ENCODE assay signal across 10 cellular contexts in the genomic region with DNA sequence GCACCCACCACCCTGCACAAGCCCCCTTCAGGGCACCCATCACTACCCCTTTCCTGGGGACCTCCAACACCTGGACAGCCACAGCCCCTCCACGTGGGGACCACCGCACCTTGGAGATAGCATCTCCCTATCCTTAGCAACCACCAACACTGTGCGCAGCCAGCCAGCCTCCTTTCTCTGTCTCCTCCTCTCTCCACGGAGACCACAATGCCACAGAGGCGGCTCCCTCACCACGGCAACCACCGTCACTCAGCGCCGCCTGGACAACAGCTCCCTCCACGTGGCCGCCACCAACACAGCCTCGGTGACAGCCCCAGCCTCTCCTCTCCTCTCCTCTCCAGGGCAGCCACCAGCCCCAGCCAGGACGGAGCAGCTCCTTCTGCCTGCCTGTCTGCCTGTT. TPM values are rescaled to one million over a fixed set of nuclear protein-coding genes. Genes with fewer than 3 reads are reported as not detected.
DNase-seq lines count a peak whose midpoint lies in the region; ATAC-seq, FAIRE-seq and TF ChIP-seq lines count a peak whose summit lies in the region.
"Had no signal": no experiment of that assay in that cellular context is flagged by ENCODE, and none has a peak within 500 bp of the region (broad histone marks: within the 10 kb centered on the region; RNA-seq: fewer than 3 reads in every experiment).

No MANE protein-coding gene starts in this region.

- peaks cover 41% of the 10 kb centered on the region for H3K4me1 Mint-ChIP-seq in activated CD4-positive, alpha-beta T cell treated with anti-CD3 and anti-CD28 coated beads, Interleukin-2, amount 10 ng/mL, durations not matched to agents 7 days and 5 days
- H3K4me1 Mint-ChIP-seq in glutamatergic neuron (ENCODE audit: low read depth, unreplicated experiment): peaks cover 45% of the 10 kb centered on the region
- peaks cover 45% of the 10 kb centered on the region for H3K4me1 Mint-ChIP-seq in CD14-positive monocyte

- H3K9me3 ChIP-seq in HepG2 (ENCODE audit: low read length): no peaks in the 10 kb centered on the region
- H3K9me3 ChIP-seq in right lobe of liver: no peaks in the 10 kb centered on the region
- H3K9me3 ChIP-seq in aorta (ENCODE audit: control insufficient read depth, low read length): no peaks in the 10 kb centered on the region
- H3K9me3 ChIP-seq: heart left ventricle had no signal

- TF ChIP-seq POLR2A in HepG2 (IDR thresholded peaks at IDR 0.05; ENCODE audit: insufficient read depth in 1 of 2, low read depth in 2 of 2, low read length in 2 of 2) (no peak), right lobe of liver (IDR thresholded peaks at IDR 0.05) (no peak)

- H3K4me3 ChIP-seq in HepG2 (replicated peaks in 1 of 3; ENCODE audit: insufficient read depth in 1 of 3, low read depth in 2 of 3, low read length in 3 of 3): no peak overlapping the region
- no peak overlapping the region for H3K4me3 ChIP-seq in right lobe of liver
- H3K4me3 ChIP-seq in aorta (ENCODE audit: low read length in 2 of 2): no peak overlapping the region
- H3K4me3 ChIP-seq: heart left ventricle had no signal

- no peak overlapping the region for H3K4me2 ChIP-seq in HepG2 (ENCODE audit: low read depth, low read length)

- H3K36me3 ChIP-seq in HepG2 (replicated peaks in 1 of 2; ENCODE audit: control insufficient read depth in 1 of 2, insufficient read depth in 2 of 2, low read length in 2 of 2): no peaks in the 10 kb centered on the region
- no peaks in the 10 kb centered on the region for H3K36me3 ChIP-seq in right lobe of liver
- no peaks in the 10 kb centered on the region for H3K36me3 ChIP-seq in aorta (ENCODE audit: control insufficient read depth in 1 of 2, insufficient read depth in 2 of 2, low read length in 1 of 2)
- H3K36me3 ChIP-seq: heart left ventricle had no signal

- no peak for TF ChIP-seq RAD21 in HepG2 (CRISPR knock-in tag; IDR thresholded peaks at IDR 0.05)

- H3K36me3 Mint-ChIP-seq in activated CD4-positive, alpha-beta T cell treated with anti-CD3 and anti-CD28 coated beads, Interleukin-2, amount 10 ng/mL, durations not matched to agents 7 days and 5 days (ENCODE audit: low read depth): no peaks in the 10 kb centered on the region
- no peaks in the 10 kb centered on the region for H3K36me3 Mint-ChIP-seq in glutamatergic neuron (ENCODE audit: unreplicated experiment)
- peaks cover 14% of the 10 kb centered on the region in 2 donors for H3K36me3 Mint-ChIP-seq in CD14-positive monocyte

- peaks cover 3 to 45% of the 10 kb centered on the region in 2 experiments; a peak in 4 of 5 replicates for H3K27me3 ChIP-seq in HepG2 (ENCODE audit: control insufficient read depth in 1 of 2, insufficient read depth in 2 of 2, low read length in 2 of 2)
- H3K27me3 ChIP-seq in right lobe of liver: peaks cover 0 to 4% of the 10 kb centered on the region in 2 donors
- H3K27me3 ChIP-seq in aorta (ENCODE audit: control insufficient read depth in 1 of 2, insufficient read depth in 2 of 2, low read length in 1 of 2): no peaks in the 10 kb centered on the region

- peaks cover 66% of the 10 kb centered on the region for H3K27me3 Mint-ChIP-seq in activated CD4-positive, alpha-beta T cell treated with anti-CD3 and anti-CD28 coated beads, Interleukin-2, amount 10 ng/mL, durations not matched to agents 7 days and 5 days
- H3K27me3 Mint-ChIP-seq in glutamatergic neuron (ENCODE audit: unreplicated experiment) (peaks cover 17% of the 10 kb centered on the region), CD14-positive monocyte (ENCODE audit: low read depth in 3 of 3) (peaks cover 72 to 98% (median 87%) of the 10 kb centered on the region in 3 donors)

- peak overlapping the region; percentile 57 for H3K4me3 Mint-ChIP-seq in activated CD4-positive, alpha-beta T cell treated with anti-CD3 and anti-CD28 coated beads, Interleukin-2, amount 10 ng/mL, durations not matched to agents 7 days and 5 days
- H3K4me3 Mint-ChIP-seq in glutamatergic neuron (ENCODE audit: unreplicated experiment): peak overlapping the region; percentile 69
- peak overlapping the region in 1 of 2 donors; percentile 75 for H3K4me3 Mint-ChIP-seq in CD14-positive monocyte

- CTCF ChIA-PET in HepG2 (lab: Yijun Ruan, JAX; ENCODE audit: low intra/inter-chr PET ratio, low total read pairs): no interaction called here
- CTCF ChIA-PET in activated CD4-positive, alpha-beta T cell treated with anti-CD3 and anti-CD28 coated beads, Interleukin-2, amount 10 ng/mL, durations not matched to agents 7 days and 5 days (lab: Charles Lee): interaction anchor here (0.6 kb wide), 1 partner anchor 1231 kb away, joined by 4 read pairs; no protein-coding TSS in a partner anchor

- H3K27ac ChIP-seq in HepG2 (ENCODE audit: extremely low read length, insufficient read depth, low read length) (no peak overlapping the region), right lobe of liver (no peak overlapping the region), aorta (ENCODE audit: low read depth in 1 of 2, low read length in 2 of 2) (no peak overlapping the region)
- H3K27ac ChIP-seq: heart left ventricle had no signal

- no peak for DNase-seq in HepG2 (ENCODE audit: low spot score)
- no peak for DNase-seq in right lobe of liver
- peak; percentile 73 for DNase-seq in activated CD4-positive, alpha-beta T cell treated with anti-CD3 and anti-CD28 coated beads, Interleukin-2, amount 10 ng/mL, durations not matched to agents 7 days and 5 days
- peak; percentile 82 for DNase-seq in glutamatergic neuron
- no peak for DNase-seq in aorta
- no peak for DNase-seq in CD14-positive monocyte (ENCODE audit: low spot score)
- DNase-seq in activated effector memory CD4-positive, alpha-beta T cell treated with Interleukin-2 at 50 U/mL for 16 hours: no peak
- DNase-seq in DMS114 treated with DMSO at 0.1 percent for 48 hours (lab: John Stamatoyannopoulos, UW; ENCODE audit: unreplicated experiment): no peak
- DNase-seq: heart left ventricle, NCI-H187 treated with DMSO at 0.1 percent for 48 hours had no signal

- H3K9me3 Mint-ChIP-seq in activated CD4-positive, alpha-beta T cell treated with anti-CD3 and anti-CD28 coated beads, Interleukin-2, amount 10 ng/mL, durations not matched to agents 7 days and 5 days: no peaks in the 10 kb centered on the region
- peaks cover 5% of the 10 kb centered on the region for H3K9me3 Mint-ChIP-seq in glutamatergic neuron (ENCODE audit: unreplicated experiment)
- peaks cover 0 to 19% (median 9%) of the 10 kb centered on the region in 7 donors for H3K9me3 Mint-ChIP-seq in CD14-positive monocyte

- BruUV-seq in HepG2 (replicated peaks; lab: Mats Ljungman, UMichigan): no TSS peak

- no peak overlapping the region for H3K9ac ChIP-seq in HepG2 (ENCODE audit: insufficient read depth, low read depth, low read length)

- TF ChIP-seq EP300 in HepG2 (IDR thresholded peaks at IDR 0.05; ENCODE audit: low read depth in 2 of 2, low read length in 2 of 2): no peak
- TF ChIP-seq EP300 in HepG2 (CRISPR knock-in tag; IDR thresholded peaks at IDR 0.05; ENCODE audit: borderline replicate concordance): no peak

- POLR2A ChIA-PET in HepG2 (lab: Yijun Ruan, JAX): no interaction called here
- POLR2A ChIA-PET in activated CD4-positive, alpha-beta T cell treated with anti-CD3 and anti-CD28 coated beads, Interleukin-2, amount 10 ng/mL, durations not matched to agents 7 days and 5 days (lab: Charles Lee): no interaction called here

- in situ Hi-C loops in HepG2 (cut with HindIII; ENCODE audit: extremely low pct_ligation_motif_present, low pct_unique_long_range_greater_than_20kb): no loop called here

- peak; percentile 23; the same call in 1 of the 3 replicates for ATAC-seq in HepG2
- no peak for ATAC-seq in right lobe of liver
- peak; percentile 13 for ATAC-seq in aorta (ENCODE audit: low FRiP score)
- ATAC-seq: heart left ventricle had no signal

- no peaks in the 10 kb centered on the region for H3K79me2 ChIP-seq in HepG2 (ENCODE audit: insufficient read depth, low read length)

- no peak overlapping the region for H3K27ac Mint-ChIP-seq in activated CD4-positive, alpha-beta T cell treated with anti-CD3 and anti-CD28 coated beads, Interleukin-2, amount 10 ng/mL, durations not matched to agents 7 days and 5 days
- H3K27ac Mint-ChIP-seq in glutamatergic neuron (ENCODE audit: unreplicated experiment) (peak overlapping the region; percentile 83), CD14-positive monocyte (peak overlapping the region in 2 of 7 donors; percentile 35 to 66)

- no peak overlapping the region for H2AFZ ChIP-seq in HepG2 (ENCODE audit: low read length)

- no peaks in the 10 kb centered on the region for H3K4me1 ChIP-seq in HepG2 (ENCODE audit: insufficient read depth, low read length)
- H3K4me1 ChIP-seq in right lobe of liver: peaks cover 0 to 9% (median 0%) of the 10 kb centered on the region in 4 donors
- no peaks in the 10 kb centered on the region for H3K4me1 ChIP-seq in aorta (ENCODE audit: control insufficient read depth in 1 of 2, insufficient read depth in 2 of 2, low read length in 2 of 2)

- WGBS in HepG2 (ENCODE audit: low lambda C conversion rate): 20% methylated on average over 13 of the region's 13 CpGs
- 16% methylated on average over 13 of the region's 13 CpGs for WGBS in right lobe of liver (ENCODE audit: insufficient coverage, low coverage, low lambda C conversion rate, missing lambda C conversion rate)
- 17 to 20% methylated on average over 13 of the region's 13 CpGs for whole genome bisulfite sequencing in aorta, 2 donors

- TF ChIP-seq CTCF in HepG2 (CRISPR knock-in tag; IDR thresholded peaks at IDR 0.05) (no peak), right lobe of liver (IDR thresholded peaks at IDR 0.05) (no peak), glutamatergic neuron (IDR thresholded peaks at IDR 0.05; ENCODE audit: partially characterized antibody, unreplicated experiment) (no peak), CD14-positive monocyte (IDR thresholded peaks at IDR 0.05) (no peak)

- H4K20me1 ChIP-seq in HepG2 (ENCODE audit: insufficient read depth, low read length): no peaks in the 10 kb centered on the region

- no peak for FAIRE-seq in HepG2 (lab: Jason Lieb, UNC)

- intact Hi-C loops in HepG2 (cut with micrococcal nuclease; ENCODE audit: unreplicated experiment): no loop called here
- intact Hi-C loops in right lobe of liver (cut with DNase I): no loop called here
- intact Hi-C loops in aorta (cut with DNase I): no loop called here
- intact Hi-C loops in CD14-positive monocyte (cut with micrococcal nuclease): no loop called here

RNA-seq across cellular contexts. Expression of gene ELFN2, which starts 10.5 kb away (rescaled TPM):
- total RNA-seq in HepG2 (2016; rRNA removed; fragmentation: Illumina TruSeq; extraction: Trizol) (not detected in 2 replicates), right lobe of liver (under 1 TPM; 0.07 to 0.93 (median 0.49) TPM), glutamatergic neuron (ENCODE audit: unreplicated experiment) (7.3 TPM), aorta (under 1 TPM; 0.06 to 0.24 TPM)
- total RNA-seq in HepG2 (2016; cell fraction: cytosol; rRNA removed; fragmentation: Illumina TruSeq; extraction: Trizol; ENCODE audit: low read depth): not detected in 2 replicates
- total RNA-seq in HepG2 (2016; cell fraction: insoluble cytoplasmic fraction; rRNA removed; fragmentation: Illumina TruSeq; extraction: Trizol): not detected in 2 replicates
- not detected in 2 replicates for total RNA-seq in HepG2 (2016; cell fraction: membrane; rRNA removed; fragmentation: Illumina TruSeq; extraction: Trizol)
- total RNA-seq in HepG2 (2016; cell fraction: nucleus; rRNA removed; fragmentation: Illumina TruSeq; extraction: Trizol): not detected in 2 replicates
- polyA plus RNA-seq in HepG2 (2011; rRNA removed) (0.01 TPM in 1 of 2 replicates, not detected in the other), aorta (not detected), CD14-positive monocyte (not detected)
- polyA plus RNA-seq in HepG2 (2011; cell fraction: cytosol; rRNA removed): not detected in 2 replicates
- polyA plus RNA-seq in HepG2 (2011; cell fraction: nucleus; rRNA removed): 0.03 TPM in 2 replicates
- 0.01 and 0.09 TPM in 2 replicates for polyA plus RNA-seq in HepG2 (2012)
- polyA plus RNA-seq in HepG2 (2016; cell fraction: cytosol; fragmentation: Illumina TruSeq; extraction: Trizol; ENCODE audit: low read depth): not detected in 2 replicates
- not detected in 2 replicates for polyA plus RNA-seq in HepG2 (2016; cell fraction: insoluble cytoplasmic fraction; fragmentation: Illumina TruSeq; extraction: Trizol; ENCODE audit: low read depth)
- polyA plus RNA-seq in HepG2 (2016; cell fraction: membrane; fragmentation: Illumina TruSeq; extraction: Trizol; ENCODE audit: low read depth): not detected in 2 replicates
- not detected in 2 replicates for polyA plus RNA-seq in HepG2 (2016; cell fraction: nucleus; fragmentation: Illumina TruSeq; extraction: Trizol; ENCODE audit: insufficient read depth, low read depth)
- polyA minus RNA-seq in HepG2 (2011; rRNA and poly(A)+ RNA removed; ENCODE audit: low replicate concordance): 0.47 TPM in 1 of 2 replicates, not detected in the other
- polyA minus RNA-seq in HepG2 (2011; cell fraction: cytosol; rRNA and poly(A)+ RNA removed): not detected in 2 replicates
- polyA minus RNA-seq in HepG2 (2011; cell fraction: nucleus; rRNA and poly(A)+ RNA removed): not detected in 2 replicates
- under 1 TPM; 0.10 to 0.23 TPM for total RNA-seq in activated CD4-positive, alpha-beta T cell treated with anti-CD3 and anti-CD28 coated beads, Interleukin-2, amount 10 ng/mL, durations not matched to agents 7 days and 5 days

Comparison
In these comparisons a context has a peak if more than half of its experiments do, and no peak if none do; other contexts are left out.
1. ATAC-seq: peak in HepG2 (single experiment) and aorta (single experiment); none in right lobe of liver (0 of 4).
2. DNase-seq: peak in activated CD4-positive, alpha-beta T cell treated with anti-CD3 and anti-CD28 coated beads, Interleukin-2, amount 10 ng/mL, durations not matched to agents 7 days and 5 days (single experiment) and glutamatergic neuron (single experiment); none in HepG2 (single experiment), right lobe of liver (0 of 3), aorta (0 of 2), CD14-positive monocyte (single experiment), activated effector memory CD4-positive, alpha-beta T cell treated with Interleukin-2 at 50 U/mL for 16 hours (single experiment) and DMS114 treated with DMSO at 0.1 percent for 48 hours (single experiment).